Comparison of ENCODE assay signal across 7 cellular contexts in genomic region chr3:134601539-134602439, GRCh38. TPM values are rescaled to one million over a fixed set of nuclear protein-coding genes. Genes with fewer than 3 reads are reported as not detected.
DNase-seq lines count a peak whose midpoint lies in the region; ATAC-seq and TF ChIP-seq lines count a peak whose summit lies in the region.

No MANE protein-coding gene starts in this region.

- H3K4me3 ChIP-seq in skeletal muscle cell (ENCODE audit: low read depth, low read length), result no peak overlapping the region

- H3K27ac Mint-ChIP-seq in activated T-helper 2 cell treated with anti-CD3 and anti-CD28 coated beads, Interferon-gamma antibody, Interleukin-2, Interleukin-4, amounts not matched to agents 10 μg/mL and 5 μg/mL and 100 μg/mL, durations not matched to agents 14 hours and 24 hours and 36 hours, result no peak overlapping the region

- no peaks in the 10 kb centered on the region for H3K36me3 Mint-ChIP-seq in activated T-helper 2 cell treated with anti-CD3 and anti-CD28 coated beads, Interferon-gamma antibody, Interleukin-2, Interleukin-4, amounts not matched to agents 10 μg/mL and 5 μg/mL and 100 μg/mL, durations not matched to agents 14 hours and 24 hours and 36 hours (ENCODE audit: low read depth)

- H3K27me3 Mint-ChIP-seq in activated T-helper 2 cell treated with anti-CD3 and anti-CD28 coated beads, Interferon-gamma antibody, Interleukin-2, Interleukin-4, amounts not matched to agents 10 μg/mL and 5 μg/mL and 100 μg/mL, durations not matched to agents 14 hours and 24 hours and 36 hours (ENCODE audit: low read depth), result no peaks in the 10 kb centered on the region

- peaks cover 4% of the 10 kb centered on the region for H3K4me1 Mint-ChIP-seq in activated T-helper 2 cell treated with anti-CD3 and anti-CD28 coated beads, Interferon-gamma antibody, Interleukin-2, Interleukin-4, amounts not matched to agents 10 μg/mL and 5 μg/mL and 100 μg/mL, durations not matched to agents 14 hours and 24 hours and 36 hours (ENCODE audit: low read depth)

- H3K4me3 Mint-ChIP-seq in activated T-helper 2 cell treated with anti-CD3 and anti-CD28 coated beads, Interferon-gamma antibody, Interleukin-2, Interleukin-4, amounts not matched to agents 10 μg/mL and 5 μg/mL and 100 μg/mL, durations not matched to agents 14 hours and 24 hours and 36 hours (ENCODE audit: low read depth), result no peak overlapping the region

- peak; percentile 74 for ATAC-seq in SK-N-SH treated with all-trans-retinoic acid at 6 μM for 48 hours
- ATAC-seq in HG02870 (IDR thresholded peaks at IDR 0.05; ENCODE audit: unreplicated experiment), result no peak

- DNase-seq in HCEC 1CT (peak; percentile 16), head of caudate nucleus (peak in 40 of 42 donors; percentile 24 to 75 (median 60)), skeletal muscle cell (ENCODE audit: low read depth) (peak; percentile 16), T-helper 2 cell (no peak)
- DNase-seq in activated T-helper 2 cell treated with anti-CD3 and anti-CD28 coated beads, Interferon-gamma antibody, Interleukin-2, Interleukin-4, amounts not matched to agents 10 μg/mL and 5 μg/mL and 100 μg/mL, durations not matched to agents 14 hours and 24 hours and 36 hours (ENCODE audit: low spot score), result no peak

- intact Hi-C loops in head of caudate nucleus (cut with DNase I), result loop anchor here (5.0 kb wide), 1 partner anchor 1296 kb away; no protein-coding TSS in a partner anchor
- intact Hi-C loops in activated T-helper 2 cell treated with anti-CD3 and anti-CD28 coated beads, Interferon-gamma antibody, Interleukin-2, Interleukin-4, amounts not matched to agents 10 μg/mL and 5 μg/mL and 100 μg/mL, durations not matched to agents 14 hours and 24 hours and 36 hours (cut with micrococcal nuclease), result loop anchor here (5.0 kb wide), 1 partner anchor 156 kb away; no protein-coding TSS in a partner anchor

- no peaks in the 10 kb centered on the region for H3K9me3 Mint-ChIP-seq in activated T-helper 2 cell treated with anti-CD3 and anti-CD28 coated beads, Interferon-gamma antibody, Interleukin-2, Interleukin-4, amounts not matched to agents 10 μg/mL and 5 μg/mL and 100 μg/mL, durations not matched to agents 14 hours and 24 hours and 36 hours

TF ChIP-seq in SK-N-SH treated with all-trans-retinoic acid at 6 μM for 48 hours, 23 proteins besides CTCF, POLR2A, EP300 and RAD21:
- TF ChIP-seq OSR1 (CRISPR knock-in tag; IDR thresholded peaks at IDR 0.05) (no peak), CREB5 (CRISPR knock-in tag; IDR thresholded peaks at IDR 0.05; ENCODE audit: low read depth) (no peak), TOX (CRISPR knock-in tag; IDR thresholded peaks at IDR 0.05; ENCODE audit: borderline replicate concordance) (no peak), ARNTL (CRISPR knock-in tag; IDR thresholded peaks at IDR 0.05; ENCODE audit: borderline replicate concordance, low read depth) (no peak), GLIS3 (CRISPR knock-in tag; IDR thresholded peaks at IDR 0.05) (no peak), POU6F1 (CRISPR knock-in tag; IDR thresholded peaks at IDR 0.05; ENCODE audit: borderline replicate concordance, low read depth) (no peak), CSRNP3 (CRISPR knock-in tag; IDR thresholded peaks at IDR 0.05) (no peak), ZNF8 (CRISPR knock-in tag; IDR thresholded peaks at IDR 0.05) (no peak)

RNA-seq across cellular contexts. Expression of gene KY, which starts 49.0 kb away (rescaled TPM):
- total RNA-seq in activated T-helper 2 cell treated with anti-CD3 and anti-CD28 coated beads, Interferon-gamma antibody, Interleukin-2, Interleukin-4, amounts not matched to agents 10 μg/mL and 5 μg/mL and 100 μg/mL, durations not matched to agents 14 hours and 24 hours and 36 hours, result not detected in 2 replicates

Comparison
In these comparisons a context has a peak if more than half of its experiments do, and no peak if none do; other contexts are left out.
1. DNase-seq: peak in HCEC 1CT (single experiment), head of caudate nucleus (40 of 42) and skeletal muscle cell (single experiment); none in activated T-helper 2 cell treated with anti-CD3 and anti-CD28 coated beads, Interferon-gamma antibody, Interleukin-2, Interleukin-4, amounts not matched to agents 10 μg/mL and 5 μg/mL and 100 μg/mL, durations not matched to agents 14 hours and 24 hours and 36 hours (single experiment) and T-helper 2 cell (0 of 5).